In the genomic region with DNA sequence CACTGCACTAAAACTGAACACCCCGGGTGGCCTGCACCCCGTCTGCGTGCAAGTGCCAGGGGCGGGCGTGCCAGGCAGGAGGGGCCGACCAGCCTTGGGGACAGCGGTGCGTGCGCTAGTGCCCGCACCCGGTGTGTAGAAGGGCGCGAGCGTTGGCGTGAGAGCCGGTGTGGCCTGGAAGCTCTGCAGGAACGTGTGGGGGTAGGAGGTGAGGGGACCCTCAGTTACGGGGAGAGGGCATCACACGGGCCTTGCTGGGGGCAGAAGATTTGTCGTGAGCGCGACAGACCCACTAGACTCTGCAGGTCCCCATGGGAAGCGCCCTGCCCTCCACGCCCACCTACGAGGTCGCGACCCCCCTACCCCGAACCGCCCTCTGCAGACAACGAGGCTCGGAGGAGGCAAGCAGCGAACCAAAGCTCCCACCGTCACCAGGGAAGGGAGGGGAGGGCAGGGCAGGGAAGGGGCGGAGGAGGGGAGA, we compare ENCODE assay signal across 12 cellular contexts.
DNase-seq lines count a peak whose midpoint lies in the region; ATAC-seq, FAIRE-seq and TF ChIP-seq lines count a peak whose summit lies in the region.
"Had no signal": no experiment of that assay in that cellular context is flagged by ENCODE, and none has a peak within 500 bp of the region (broad histone marks: within the 10 kb centered on the region; RNA-seq: fewer than 3 reads in every experiment).

No MANE protein-coding gene starts in this region.

- H3K4me2 ChIP-seq in mammary epithelial cell (ENCODE audit: insufficient read depth, low read depth, low read length): no peak overlapping the region

- POLR2A ChIA-PET in MCF 10A (lab: Yijun Ruan, JAX): no interaction called here

- H3K27ac ChIP-seq in mammary epithelial cell (ENCODE audit: insufficient read depth, low read depth, low read length) (no peak overlapping the region), kidney (ENCODE audit: low read depth in 2 of 2, low read length in 2 of 2) (no peak overlapping the region), thoracic aorta (no peak overlapping the region), uterus (no peak overlapping the region)

- CTCF ChIA-PET in MCF 10A (lab: Yijun Ruan, JAX) (interaction anchor here (0.5 kb wide), 1 partner anchor 46 kb away, joined by 3 read pairs; no protein-coding TSS in a partner anchor), mammary epithelial cell (lab: Charles Lee; ENCODE audit: low non-redundant PET) (interaction anchor here (0.5 kb wide), 1 partner anchor 235 kb away, joined by 3 read pairs; no protein-coding TSS in a partner anchor)

- peak overlapping the region; percentile 65 for H3K4me3 Mint-ChIP-seq in MCF 10A (ENCODE audit: unreplicated experiment)
- peak overlapping the region; percentile 32 for H3K4me3 Mint-ChIP-seq in activated naive CD8-positive, alpha-beta T cell treated with anti-CD3 and anti-CD28 coated beads for 36 hours

- no peak overlapping the region for H3K27ac Mint-ChIP-seq in MCF 10A (ENCODE audit: low read depth, unreplicated experiment)
- H3K27ac Mint-ChIP-seq in activated naive CD8-positive, alpha-beta T cell treated with anti-CD3 and anti-CD28 coated beads for 36 hours: no peak overlapping the region

- no peaks in the 10 kb centered on the region for H3K27me3 ChIP-seq in mammary epithelial cell (ENCODE audit: insufficient read depth, low read length)
- H3K27me3 ChIP-seq in thoracic aorta (replicated peaks; ENCODE audit: insufficient read depth): no peaks in the 10 kb centered on the region
- H3K27me3 ChIP-seq in uterus: no peaks in the 10 kb centered on the region
- H3K27me3 ChIP-seq: ascending aorta had no signal

- no peak for DNase-seq in MCF 10A (ENCODE audit: unreplicated experiment)
- no peak for DNase-seq in mammary epithelial cell
- DNase-seq in activated naive CD8-positive, alpha-beta T cell treated with anti-CD3 and anti-CD28 coated beads for 36 hours: no peak
- peak; percentile 65 for DNase-seq in kidney
- no peak for DNase-seq in thoracic aorta (ENCODE audit: low spot score)
- DNase-seq in EL: no peak
- no peak for DNase-seq in ACHN
- no peak for DNase-seq in uterus
- DNase-seq: foreskin melanocyte, NCI-H1092 treated with DMSO at 0.1 percent for 48 hours had no signal

- TF ChIP-seq CTCF in MCF 10A (IDR thresholded peaks at IDR 0.05; ENCODE audit: unreplicated experiment) (no peak), mammary epithelial cell (conservative IDR thresholded peaks at IDR 0.05 in 1 of 2, IDR thresholded peaks at IDR 0.05 in 1 of 2; ENCODE audit: extremely low read depth in 1 of 2, insufficient read depth in 1 of 2, low read depth in 1 of 2, low read length in 2 of 2) (no peak), kidney (IDR thresholded peaks at IDR 0.05; ENCODE audit: borderline replicate concordance, extremely low read depth, insufficient read depth) (no peak), thoracic aorta (IDR thresholded peaks at IDR 0.05) (no peak), uterus (IDR thresholded peaks at IDR 0.05) (no peak)

- no peaks in the 10 kb centered on the region for H3K27me3 Mint-ChIP-seq in MCF 10A (ENCODE audit: insufficient read depth, unreplicated experiment)
- H3K27me3 Mint-ChIP-seq in activated naive CD8-positive, alpha-beta T cell treated with anti-CD3 and anti-CD28 coated beads for 36 hours: no peaks in the 10 kb centered on the region

- in situ Hi-C loops in mammary epithelial cell (cut with MboI; ENCODE audit: low sequenced_read_pairs in 2 of 2): no loop called here
- in situ Hi-C loops in ACHN (cut with HindIII; ENCODE audit: low pct_ligation_motif_present, low pct_unique_long_range_greater_than_20kb, low sequenced_read_pairs): no loop called here

- H3K4me3 ChIP-seq in mammary epithelial cell (replicated peaks in 1 of 3; ENCODE audit: insufficient read depth in 1 of 3, low read depth in 2 of 3, low read length in 3 of 3) (peak overlapping the region in 1 of 3 experiments; percentile 26), kidney (ENCODE audit: low read length in 2 of 2) (no peak overlapping the region), thoracic aorta (peak overlapping the region; percentile 94), uterus (no peak overlapping the region)

- intact Hi-C loops in MCF 10A (cut with micrococcal nuclease): no loop called here
- intact Hi-C loops in mammary epithelial cell (cut with micrococcal nuclease): no loop called here
- intact Hi-C loops in kidney (cut with DNase I): no loop called here
- intact Hi-C loops in uterus (cut with DNase I; ENCODE audit: low total_unique reads): no loop called here

- no peaks in the 10 kb centered on the region for H3K36me3 Mint-ChIP-seq in MCF 10A (ENCODE audit: insufficient read depth, unreplicated experiment)
- H3K36me3 Mint-ChIP-seq in activated naive CD8-positive, alpha-beta T cell treated with anti-CD3 and anti-CD28 coated beads for 36 hours: no peaks in the 10 kb centered on the region

- H3K36me3 ChIP-seq in mammary epithelial cell (ENCODE audit: insufficient read depth, low read length) (no peaks in the 10 kb centered on the region), kidney (ENCODE audit: control insufficient read depth in 1 of 2, insufficient read depth in 2 of 2, low read length in 2 of 2) (no peaks in the 10 kb centered on the region), thoracic aorta (no peaks in the 10 kb centered on the region), uterus (no peaks in the 10 kb centered on the region)
- H3K36me3 ChIP-seq: ascending aorta had no signal

- H3K9me3 Mint-ChIP-seq in MCF 10A (ENCODE audit: unreplicated experiment): no peaks in the 10 kb centered on the region
- H3K9me3 Mint-ChIP-seq in activated naive CD8-positive, alpha-beta T cell treated with anti-CD3 and anti-CD28 coated beads for 36 hours: no peaks in the 10 kb centered on the region

- WGBS in mammary epithelial cell (ENCODE audit: low coverage, missing lambda C conversion rate): 11% methylated on average over 25 of the region's 34 CpGs

- H3K9ac ChIP-seq in mammary epithelial cell (ENCODE audit: insufficient read depth, low read length): no peak overlapping the region
- H3K9ac ChIP-seq in kidney (ENCODE audit: low read length in 2 of 2): no peak overlapping the region

- H3K79me2 ChIP-seq in mammary epithelial cell (ENCODE audit: insufficient read depth, low read length): no peaks in the 10 kb centered on the region

- H2AFZ ChIP-seq in mammary epithelial cell (ENCODE audit: low read depth, low read length): no peak overlapping the region

- H4K20me1 ChIP-seq in mammary epithelial cell (ENCODE audit: insufficient read depth, low read length): no peaks in the 10 kb centered on the region

- no peaks in the 10 kb centered on the region for H3K4me1 Mint-ChIP-seq in MCF 10A (ENCODE audit: insufficient read depth, unreplicated experiment)
- H3K4me1 Mint-ChIP-seq in activated naive CD8-positive, alpha-beta T cell treated with anti-CD3 and anti-CD28 coated beads for 36 hours: no peaks in the 10 kb centered on the region

- H3K4me1 ChIP-seq in mammary epithelial cell (ENCODE audit: insufficient read depth, low read length) (peaks cover 10% of the 10 kb centered on the region), kidney (ENCODE audit: control insufficient read depth in 1 of 2, insufficient read depth in 1 of 2, low read depth in 1 of 2, low read length in 2 of 2) (peaks cover 0 to 4% of the 10 kb centered on the region in 2 donors), thoracic aorta (ENCODE audit: control insufficient read depth in 1 of 2, low read depth in 2 of 2) (peaks cover 0 to 5% of the 10 kb centered on the region in 2 donors), uterus (no peaks in the 10 kb centered on the region)

- FAIRE-seq in kidney (lab: Jason Lieb, UNC): no peak
- FAIRE-seq: GM18507 had no signal

- no peaks in the 10 kb centered on the region for H3K9me3 ChIP-seq in mammary epithelial cell (replicated peaks; ENCODE audit: insufficient read depth, low read length)
- no peaks in the 10 kb centered on the region for H3K9me3 ChIP-seq in kidney (ENCODE audit: control insufficient read depth in 1 of 2, low read length in 2 of 2)
- no peaks in the 10 kb centered on the region for H3K9me3 ChIP-seq in thoracic aorta
- H3K9me3 ChIP-seq in uterus: no peaks in the 10 kb centered on the region
- H3K9me3 ChIP-seq: ascending aorta had no signal

- BruUV-seq in MCF 10A (replicated peaks; lab: Mats Ljungman, UMichigan) (no TSS peak), mammary epithelial cell (replicated peaks; lab: Mats Ljungman, UMichigan) (no TSS peak)

- no peak for TF ChIP-seq POLR2A in uterus (IDR thresholded peaks at IDR 0.05)

- no peak for ATAC-seq in thoracic aorta (ENCODE audit: insufficient number of reproducible peaks, low FRiP score, low read depth)

- dilution Hi-C loops in mammary epithelial cell (cut with HindIII; ENCODE audit: low sequenced_read_pairs): no loop called here
